ENCODE assay signal across 8 cellular contexts in genomic region chr4:67545199-67545995, GRCh38. TPM values are rescaled to one million over a fixed set of nuclear protein-coding genes. Genes with fewer than 3 reads are reported as not detected.
DNase-seq lines count a peak whose midpoint lies in the region; TF ChIP-seq lines count a peak whose summit lies in the region.

A gene with protein sequence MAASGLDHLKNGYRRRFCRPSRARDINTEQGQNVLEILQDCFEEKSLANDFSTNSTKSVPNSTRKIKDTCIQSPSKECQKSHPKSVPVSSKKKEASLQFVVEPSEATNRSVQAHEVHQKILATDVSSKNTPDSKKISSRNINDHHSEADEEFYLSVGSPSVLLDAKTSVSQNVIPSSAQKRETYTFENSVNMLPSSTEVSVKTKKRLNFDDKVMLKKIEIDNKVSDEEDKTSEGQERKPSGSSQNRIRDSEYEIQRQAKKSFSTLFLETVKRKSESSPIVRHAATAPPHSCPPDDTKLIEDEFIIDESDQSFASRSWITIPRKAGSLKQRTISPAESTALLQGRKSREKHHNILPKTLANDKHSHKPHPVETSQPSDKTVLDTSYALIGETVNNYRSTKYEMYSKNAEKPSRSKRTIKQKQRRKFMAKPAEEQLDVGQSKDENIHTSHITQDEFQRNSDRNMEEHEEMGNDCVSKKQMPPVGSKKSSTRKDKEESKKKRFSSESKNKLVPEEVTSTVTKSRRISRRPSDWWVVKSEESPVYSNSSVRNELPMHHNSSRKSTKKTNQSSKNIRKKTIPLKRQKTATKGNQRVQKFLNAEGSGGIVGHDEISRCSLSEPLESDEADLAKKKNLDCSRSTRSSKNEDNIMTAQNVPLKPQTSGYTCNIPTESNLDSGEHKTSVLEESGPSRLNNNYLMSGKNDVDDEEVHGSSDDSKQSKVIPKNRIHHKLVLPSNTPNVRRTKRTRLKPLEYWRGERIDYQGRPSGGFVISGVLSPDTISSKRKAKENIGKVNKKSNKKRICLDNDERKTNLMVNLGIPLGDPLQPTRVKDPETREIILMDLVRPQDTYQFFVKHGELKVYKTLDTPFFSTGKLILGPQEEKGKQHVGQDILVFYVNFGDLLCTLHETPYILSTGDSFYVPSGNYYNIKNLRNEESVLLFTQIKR (minus strand): TSS chr4:67545503. CDS start chr4:67545355, 148 bp downstream.

- TF ChIP-seq POLR2A in NB4 (IDR thresholded peaks at IDR 0.05; ENCODE audit: extremely low read depth, insufficient read length) (peak; percentile 91), suprapubic skin (IDR thresholded peaks at IDR 0.05) (peak; percentile 11 to 85)

- peak within 1 kb of the TSS; percentile 94 for H3K27ac Mint-ChIP-seq in HFFc6
- peak within 1 kb of the TSS; percentile 96 for H3K27ac Mint-ChIP-seq in activated naive CD4-positive, alpha-beta T cell treated with anti-CD3 and anti-CD28 coated beads, Interleukin-2, amount 10 ng/mL, durations not matched to agents 7 days and 5 days

- CTCF ChIA-PET in activated naive CD4-positive, alpha-beta T cell treated with anti-CD3 and anti-CD28 coated beads, Interleukin-2, amount 10 ng/mL, durations not matched to agents 7 days and 5 days (lab: Charles Lee) = interaction anchor here (0.7 to 1.7 kb wide), 7 partner anchors 154 to 693 kb away, joined by 3 to 5 read pairs (median 3); partner anchors contain the start of gene UBA6

- peaks cover 38% of the 10 kb centered on the region for H3K4me1 ChIP-seq in suprapubic skin

- H3K4me3 ChIP-seq in NB4 (ENCODE audit: low read depth, low read length) (peak within 1 kb of the TSS; percentile 70), SK-N-MC (peak within 1 kb of the TSS; percentile 99), suprapubic skin (peak within 1 kb of the TSS; percentile 74)

- no peaks in the 10 kb centered on the region for H3K9me3 ChIP-seq in SK-N-MC (ENCODE audit: low read depth, low read length)
- no peaks in the 10 kb centered on the region for H3K9me3 ChIP-seq in suprapubic skin

- H3K9me3 Mint-ChIP-seq in HFFc6 = no peaks in the 10 kb centered on the region
- no peaks in the 10 kb centered on the region for H3K9me3 Mint-ChIP-seq in activated naive CD4-positive, alpha-beta T cell treated with anti-CD3 and anti-CD28 coated beads, Interleukin-2, amount 10 ng/mL, durations not matched to agents 7 days and 5 days

- TF ChIP-seq CTCF in HFFc6 (IDR thresholded peaks at IDR 0.05) = no peak
- TF ChIP-seq CTCF in NB4 (IDR thresholded peaks at IDR 0.05; ENCODE audit: low read depth, low read length) = no peak
- no peak for TF ChIP-seq CTCF in suprapubic skin (IDR thresholded peaks at IDR 0.05)

- H3K27me3 ChIP-seq in suprapubic skin = no peaks in the 10 kb centered on the region

- H3K36me3 Mint-ChIP-seq in HFFc6 (ENCODE audit: low read depth) = peaks cover 14% of the 10 kb centered on the region
- H3K36me3 Mint-ChIP-seq in activated naive CD4-positive, alpha-beta T cell treated with anti-CD3 and anti-CD28 coated beads, Interleukin-2, amount 10 ng/mL, durations not matched to agents 7 days and 5 days = peaks cover 33% of the 10 kb centered on the region

- H3K27ac ChIP-seq in SK-N-MC (peak within 1 kb of the TSS; percentile 88), suprapubic skin (peak within 1 kb of the TSS; percentile 92)

- peaks cover 32% of the 10 kb centered on the region for H3K4me1 Mint-ChIP-seq in HFFc6 (ENCODE audit: low read depth)
- peaks cover 44% of the 10 kb centered on the region for H3K4me1 Mint-ChIP-seq in activated naive CD4-positive, alpha-beta T cell treated with anti-CD3 and anti-CD28 coated beads, Interleukin-2, amount 10 ng/mL, durations not matched to agents 7 days and 5 days

- DNase-seq in GM04503 (ENCODE audit: low read depth) (peak; percentile 80), HFFc6 (peak; percentile 96), NB4 (ENCODE audit: low read depth) (peak; percentile 98), SK-N-MC (ENCODE audit: low read depth, low spot score) (peak; percentile 73), germinal center (ENCODE audit: low spot score) (peak; percentile 92), nucleus accumbens (lab: John Stamatoyannopoulos, UW) (peak; percentile 66 to 97 (median 93)), suprapubic skin (ENCODE audit: low spot score in 2 of 2) (peak; percentile 98)
- peak; percentile 97 for DNase-seq in activated naive CD4-positive, alpha-beta T cell treated with anti-CD3 and anti-CD28 coated beads, Interleukin-2, amount 10 ng/mL, durations not matched to agents 7 days and 5 days

- no peak for TF ChIP-seq EP300 in suprapubic skin (IDR thresholded peaks at IDR 0.05)

- peak within 1 kb of the TSS; percentile 98 for H3K4me3 Mint-ChIP-seq in HFFc6
- H3K4me3 Mint-ChIP-seq in activated naive CD4-positive, alpha-beta T cell treated with anti-CD3 and anti-CD28 coated beads, Interleukin-2, amount 10 ng/mL, durations not matched to agents 7 days and 5 days = peak within 1 kb of the TSS; percentile 94

- peaks cover 26% of the 10 kb centered on the region for H3K36me3 ChIP-seq in SK-N-MC (ENCODE audit: insufficient read depth, low read length)
- H3K36me3 ChIP-seq in suprapubic skin = peaks cover 8% of the 10 kb centered on the region

- 0 out of 2 replicates have a peak, but pooled peaks cover 1% of the 10 kb centered on the region for H3K27me3 Mint-ChIP-seq in HFFc6 (ENCODE audit: insufficient read depth)
- no peaks in the 10 kb centered on the region for H3K27me3 Mint-ChIP-seq in activated naive CD4-positive, alpha-beta T cell treated with anti-CD3 and anti-CD28 coated beads, Interleukin-2, amount 10 ng/mL, durations not matched to agents 7 days and 5 days

- WGBS in suprapubic skin = under 1% methylated on average over 35 of the region's 53 CpGs

- peak within 1 kb of the TSS; percentile 100 for H3K9ac ChIP-seq in SK-N-MC (ENCODE audit: insufficient read length)

RNA-seq across cellular contexts. Expression of the gene that starts here (rescaled TPM):
- total RNA-seq in HFFc6 (2021; fragmentation: NEBNext Ultra II Directional; extraction: Animal tissue kit (Norgen Biotek cat#: 25700)) = 1 to 10 TPM; 8.0 to 9.4 (median 9.0) TPM
- total RNA-seq in suprapubic skin = 10 to 100 TPM; 17.5 to 67.3 (median 22.7) TPM

Comparison
In these comparisons a context has a peak if more than half of its experiments do, and no peak if none do; other contexts are left out.
1. Peak in every context shown above with its lines: DNase-seq, H3K4me3 ChIP-seq and H3K27ac ChIP-seq.